Comparison of ENCODE assay signal across 28 cellular contexts in the genomic region with DNA sequence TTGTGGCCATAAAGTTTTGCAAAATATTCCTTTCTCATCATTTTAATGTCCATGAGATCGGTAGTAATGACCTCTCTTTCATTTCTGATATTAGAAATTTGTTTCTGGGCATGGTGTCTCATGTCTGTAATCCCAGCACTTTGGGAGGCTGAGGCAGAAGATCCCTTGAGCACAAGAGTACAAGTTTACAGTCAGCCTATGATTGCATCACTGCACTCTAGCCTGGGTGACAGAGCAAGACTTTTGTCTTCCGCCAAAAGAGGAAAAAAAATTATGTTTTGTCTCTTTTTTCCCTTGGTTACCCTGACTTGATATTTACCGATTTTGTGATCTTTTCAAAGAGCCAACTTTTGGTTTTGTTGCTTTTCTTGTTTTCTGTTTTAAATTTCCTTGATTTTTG. TPM values are rescaled to one million over a fixed set of nuclear protein-coding genes. Genes with fewer than 3 reads are reported as not detected.
"Had no signal": no experiment of that assay in that cellular context is flagged by ENCODE, and none has a peak within 500 bp of the region (broad histone marks: within the 10 kb centered on the region; RNA-seq: fewer than 3 reads in every experiment).

No MANE protein-coding gene starts in this region.

- H3K27me3 ChIP-seq: brain microvascular endothelial cell, cardiac muscle cell, MG63, SJSA1 had no signal

- H3K36me3 Mint-ChIP-seq: activated naive CD8-positive, alpha-beta T cell had no signal

- H3K9me3 Mint-ChIP-seq: activated CD4-positive, alpha-beta T cell treated with anti-CD3 and anti-CD28 coated beads, Interleukin-2, amount 10 ng/mL, durations not matched to agents 24 days and 14 days; activated T-cell treated with anti-CD3 and anti-CD28 coated beads, Interleukin-2, amount 50 U/mL, for 4 hours had no signal

- H3K9me3 ChIP-seq: MG63, SJSA1 had no signal

- H3K4me1 Mint-ChIP-seq: activated B cell treated with CpG ODN at 0.5 μM for 24 hours had no signal

- H3K4me1 ChIP-seq: SJSA1 had no signal

- DNase-seq: activated B cell treated with CpG ODN at 0.5 μM for 24 hours; activated CD4-positive, alpha-beta T cell treated with anti-CD3 and anti-CD28 coated beads for 1 hour; activated CD4-positive, alpha-beta T cell treated with anti-CD3 and anti-CD28 coated beads, Interleukin-2, amount 10 ng/mL, durations not matched to agents 24 days and 14 days; activated CD4-positive, alpha-beta T cell treated with anti-CD3 and anti-CD28 coated beads, Interleukin-2, amount 50 U/mL, for 48 hours; activated CD8-positive, alpha-beta memory T cell treated with anti-CD3 and anti-CD28 coated beads, Interleukin-2, amount 10 ng/mL, durations not matched to agents 7 days and 5 days; activated effector memory CD4-positive, alpha-beta T cell treated with anti-CD3 and anti-CD28 coated beads, Interleukin-2, amount 50 U/mL, for 16 hours; activated naive CD4-positive, alpha-beta T cell treated with Interleukin-2 at 50 U/mL for 16 hours; activated T-cell treated with anti-CD3 and anti-CD28 coated beads, Interleukin-2, amount 50 U/mL, for 4 hours; brain microvascular endothelial cell; MG63; NCI-H1092 treated with DMSO at 0.1 percent for 48 hours; NCI-H1436; NCI-H1694 treated with DMSO at 0.1 percent for 48 hours; NCI-H2029 treated with DMSO at 0.1 percent for 48 hours; NCI-H345; NCI-H510A; NK-92 treated with Interleukin-12 subunit alpha and Interleukin-12 subunit beta, amount 100 ng/mL, for 24 hours; OCI-M1; RPMI8226 had no signal

- H3K27ac Mint-ChIP-seq: activated B cell treated with CpG ODN at 0.5 μM for 24 hours; activated CD4-positive, alpha-beta T cell treated with anti-CD3 and anti-CD28 coated beads, Interleukin-2, amount 10 ng/mL, durations not matched to agents 24 days and 14 days; activated CD8-positive, alpha-beta memory T cell treated with anti-CD3 and anti-CD28 coated beads, Interleukin-2, amount 10 ng/mL, durations not matched to agents 7 days and 5 days; activated naive CD8-positive, alpha-beta T cell; T-helper 1 cell treated with Interleukin-12 subunit alpha and Interleukin-12 subunit beta and Interleukin-4 antibody, amounts not matched to agents 30 μg/mL and 1 μg/mL, for 36 hours had no signal

- H3K27ac ChIP-seq: brain microvascular endothelial cell, cardiac muscle cell, KMS-11, SJSA1 had no signal

- H3K4me3 ChIP-seq: cardiac muscle cell, MG63, SJSA1 had no signal

- H3K27me3 Mint-ChIP-seq: activated naive CD8-positive, alpha-beta T cell had no signal

- ATAC-seq: activated CD8-positive, alpha-beta memory T cell treated with anti-CD3 and anti-CD28 coated beads, Interleukin-2, amount 10 ng/mL, durations not matched to agents 7 days and 5 days; activated T-cell treated with anti-CD3 and anti-CD28 coated beads, Interleukin-2, amount 50 U/mL, for 4 hours; Panc1; Right ventricle myocardium inferior; SK-N-SH treated with all-trans-retinoic acid at 6 μM for 48 hours had no signal

- H3K4me3 Mint-ChIP-seq: activated B cell treated with CpG ODN at 0.5 μM for 24 hours; activated CD4-positive, alpha-beta T cell treated with anti-CD3 and anti-CD28 coated beads, Interleukin-2, amount 10 ng/mL, durations not matched to agents 24 days and 14 days; activated CD8-positive, alpha-beta memory T cell treated with anti-CD3 and anti-CD28 coated beads, Interleukin-2, amount 10 ng/mL, durations not matched to agents 7 days and 5 days; activated naive CD8-positive, alpha-beta T cell; activated T-cell treated with anti-CD3 and anti-CD28 coated beads, Interleukin-2, amount 50 U/mL, for 4 hours; T-helper 1 cell treated with Interleukin-12 subunit alpha and Interleukin-12 subunit beta and Interleukin-4 antibody, amounts not matched to agents 30 μg/mL and 1 μg/mL, for 36 hours had no signal

- H3K36me3 ChIP-seq: brain microvascular endothelial cell, cardiac muscle cell, MG63, SJSA1 had no signal

RNA-seq across cellular contexts. Expression of a gene that starts 58.7 kb away (rescaled TPM):
- total RNA-seq: activated B cell treated with CpG ODN at 0.5 μM for 24 hours; activated CD4-positive, alpha-beta T cell treated with anti-CD3 and anti-CD28 coated beads, Interleukin-2, amount 10 ng/mL, durations not matched to agents 24 days and 14 days; activated CD8-positive, alpha-beta memory T cell treated with anti-CD3 and anti-CD28 coated beads, Interleukin-2, amount 10 ng/mL, durations not matched to agents 7 days and 5 days; activated T-cell treated with anti-CD3 and anti-CD28 coated beads, Interleukin-2, amount 50 U/mL, for 4 hours; cardiac muscle cell; Right ventricle myocardium inferior; SJSA1 had no signal
- polyA plus RNA-seq: adipose tissue, cardiac muscle cell had no signal
